In the genomic region with DNA sequence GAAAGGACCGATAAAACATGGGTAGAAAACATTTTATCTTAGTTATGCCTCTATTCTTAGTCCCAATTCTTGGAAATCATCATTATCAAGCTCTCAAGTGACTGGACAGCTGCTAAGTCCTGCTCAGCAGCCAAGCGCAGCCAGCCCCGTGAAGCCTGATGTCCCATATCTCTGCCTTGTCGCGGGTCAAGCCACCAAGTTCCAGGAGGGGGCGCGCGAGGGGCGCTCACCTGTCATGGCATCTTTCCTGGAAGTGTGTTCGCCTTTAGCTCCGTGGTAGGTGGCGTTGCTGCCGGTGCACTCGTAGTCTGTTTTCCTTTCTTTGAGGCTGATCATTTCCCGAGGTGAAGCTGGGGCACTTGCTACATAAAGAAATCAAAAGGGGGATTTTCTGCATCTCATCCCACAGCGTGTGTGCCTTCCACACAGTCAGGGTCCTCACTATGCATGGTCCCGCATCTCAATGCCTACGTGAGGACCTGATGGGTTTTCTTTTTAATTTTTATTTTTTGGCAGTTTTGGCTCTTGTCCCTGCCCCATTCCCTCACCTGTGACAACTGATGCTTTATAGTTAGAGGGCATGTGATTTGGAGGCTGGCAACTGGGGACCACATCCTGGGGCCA, we compare ENCODE assay signal across 8 cellular contexts.
DNase-seq lines count a peak whose midpoint lies in the region; ATAC-seq, FAIRE-seq and TF ChIP-seq lines count a peak whose summit lies in the region.

No MANE protein-coding gene starts in this region.

- H3K79me2 ChIP-seq in KMS-11 (ENCODE audit: insufficient read depth, low read depth), result no peaks in the 10 kb centered on the region
- no peaks in the 10 kb centered on the region for H3K79me2 ChIP-seq in K562 (ENCODE audit: control insufficient read depth, insufficient read depth, low read length)

- no TSS peak for BruUV-seq in K562 (replicated peaks; lab: Mats Ljungman, UMichigan)

- no peak for TF ChIP-seq EP300 in K562 (IDR thresholded peaks at IDR 0.05; ENCODE audit: low read length)

- TF ChIP-seq CTCF in GM10248 (IDR thresholded peaks at IDR 0.05; ENCODE audit: control extremely low read depth, extremely low read depth, low read depth, missing control alignments), result peak; percentile 90
- peak; percentile 96 for TF ChIP-seq CTCF in KMS-11 (conservative IDR thresholded peaks at IDR 0.05; ENCODE audit: low read depth, low read length)
- peak; percentile 86 to 95 (median 94) for TF ChIP-seq CTCF in K562 (IDR thresholded peaks at IDR 0.05 in 2 of 3, conservative IDR thresholded peaks at IDR 0.05 in 1 of 3; ENCODE audit: insufficient read depth in 2 of 3, low read depth in 1 of 3, low read length in 3 of 3)

- H3K27ac ChIP-seq in KMS-11, result no peak overlapping the region
- no peak overlapping the region for H3K27ac ChIP-seq in K562 (ENCODE audit: extremely low read depth, low read depth, low read length)

- H3K9ac ChIP-seq in KMS-11, result no peak overlapping the region
- H3K9ac ChIP-seq in K562 (ENCODE audit: insufficient read depth in 1 of 2, low read depth in 2 of 2, low read length in 2 of 2), result no peak overlapping the region

- ATAC-seq in GM21786 (IDR thresholded peaks at IDR 0.05; ENCODE audit: unreplicated experiment), result peak; percentile 93
- peak; percentile 99 for ATAC-seq in K562
- ATAC-seq in left colon, result peak; percentile 86

- WGBS in K562 (ENCODE audit: insufficient coverage, low coverage, missing lambda C conversion rate), result 8% methylated on average over 18 of the region's 18 CpGs

- FAIRE-seq in K562 (lab: Jason Lieb, UNC), result peak; percentile 87

- peaks cover 5% of the 10 kb centered on the region for H3K4me1 ChIP-seq in KMS-11 (ENCODE audit: low read depth, poor library complexity, severe bottlenecking)
- H3K4me1 ChIP-seq in K562 (replicated peaks in 1 of 2; ENCODE audit: control insufficient read depth in 2 of 2, insufficient read depth in 2 of 2, low read length in 2 of 2), result no peaks in the 10 kb centered on the region

- TF ChIP-seq POLR2A in K562 (conservative IDR thresholded peaks at IDR 0.05), result no peak

- peak; percentile 73 for DNase-seq in GM10248 (ENCODE audit: extremely low spot score)
- peak; percentile 49 for DNase-seq in T-helper 9 cell
- DNase-seq in K562 (ENCODE audit: extremely low read depth in 1 of 4, low spot score in 3 of 4), result peak; percentile 71 to 83 (median 82)
- DNase-seq in left colon, result peak; percentile 40 to 71
- peak; percentile 34 to 44 (median 34) for DNase-seq in stimulated activated CD4-positive, alpha-beta T cell treated with anti-CD3 and anti-CD28 coated beads, TNF-alpha, amount 100 ng/mL, for 4 hours (ENCODE audit: low read depth in 3 of 3)
- DNase-seq in NCI-H226, result no peak

- no peaks in the 10 kb centered on the region for H3K36me3 ChIP-seq in KMS-11 (ENCODE audit: insufficient read depth)
- no peaks in the 10 kb centered on the region for H3K36me3 ChIP-seq in K562 (ENCODE audit: control insufficient read depth, insufficient read depth, low read length)

- H3K4me3 ChIP-seq in KMS-11 (IDR thresholded peaks at IDR 0.05; ENCODE audit: insufficient read depth, low read depth, low read length) (no peak overlapping the region), K562 (no peak overlapping the region)

- intact Hi-C loops in K562 (cut with micrococcal nuclease), result loop anchor here (10.0 kb wide), 1 partner anchor 293 kb away; no protein-coding TSS in a partner anchor
- intact Hi-C loops in left colon (cut with DNase I, micrococcal nuclease), result no loop called here

- H3K4me2 ChIP-seq in KMS-11 (peak overlapping the region; percentile 26), K562 (ENCODE audit: insufficient read depth, low read length) (no peak overlapping the region)

- TF ChIP-seq RAD21 in K562 (CRISPR knock-in tag; conservative IDR thresholded peaks at IDR 0.05 in 1 of 2, IDR thresholded peaks at IDR 0.05 in 1 of 2), result peak; percentile 52 to 84

- no peaks in the 10 kb centered on the region for H3K9me1 ChIP-seq in K562 (ENCODE audit: control insufficient read depth, insufficient read depth, low read length)

- peak overlapping the region; percentile 67 for H2AFZ ChIP-seq in KMS-11 (ENCODE audit: low read depth)
- H2AFZ ChIP-seq in K562 (ENCODE audit: low read depth, low read length), result no peak overlapping the region

- H3K9me3 ChIP-seq in K562 (replicated peaks; ENCODE audit: control insufficient read depth, insufficient read depth, low read depth, low read length), result no peaks in the 10 kb centered on the region

- POLR2A ChIA-PET in GM10248 (lab: Yijun Ruan, JAX), result no interaction called here
- POLR2A ChIA-PET in K562 (lab: Yijun Ruan, JAX), result interaction anchor here (0.7 kb wide), 1 partner anchor 24 kb away, joined by 3 read pairs; no protein-coding TSS in a partner anchor

- CTCF ChIA-PET in GM10248 (lab: Yijun Ruan, JAX), result interaction anchor here (0.8 to 4.9 kb wide), 21 partner anchors 8 to 1029 kb away, joined by 3 to 60 read pairs (median 3); no protein-coding TSS in a partner anchor
- CTCF ChIA-PET in K562 (lab: Yijun Ruan, JAX; ENCODE audit: low intra/inter-chr PET ratio), result interaction anchor here (1.3 kb wide), 1 partner anchor 195 kb away, joined by 4 read pairs; no protein-coding TSS in a partner anchor

- H4K20me1 ChIP-seq in KMS-11 (ENCODE audit: insufficient read depth), result no peaks in the 10 kb centered on the region
- H4K20me1 ChIP-seq in K562 (replicated peaks; ENCODE audit: control insufficient read depth, insufficient read depth, low read length), result peaks cover 4% of the 10 kb centered on the region; the same call in 1 of the 2 replicates

- H3K27me3 ChIP-seq in KMS-11 (ENCODE audit: insufficient read depth, low read depth) (no peaks in the 10 kb centered on the region), K562 (ENCODE audit: control insufficient read depth in 2 of 2, insufficient read depth in 2 of 2, low read length in 2 of 2) (peaks cover 21 to 29% of the 10 kb centered on the region in 2 experiments)

- in situ Hi-C loops in K562 (cut with MboI), result no loop called here

TF ChIP-seq in K562, 482 proteins besides CTCF, POLR2A, EP300 and RAD21 (continues in another document):
- TF ChIP-seq CREM (IDR thresholded peaks at IDR 0.05; ENCODE audit: low read depth) (peak; percentile 55), MXI1 (IDR thresholded peaks at IDR 0.05; ENCODE audit: low read depth, low read length) (no peak), ARID2 (IDR thresholded peaks at IDR 0.05) (0 out of 2 replicates have a peak, but pooled peaks have one; percentile 8), KLF16 (IDR thresholded peaks at IDR 0.05) (peak; percentile 18; the same call in 1 of the 2 replicates), KLF1 (tag; IDR thresholded peaks at IDR 0.05) (no peak), FOXK2 (conservative IDR thresholded peaks at IDR 0.05 in 1 of 2, IDR thresholded peaks at IDR 0.05 in 1 of 2; ENCODE audit: low read depth in 2 of 2) (no peak), PTBP1 (IDR thresholded peaks at IDR 0.05; ENCODE audit: low read depth, low read length) (no peak), HSF4 (CRISPR knock-in tag; IDR thresholded peaks at IDR 0.05; ENCODE audit: borderline replicate concordance) (no peak), NFATC3 (IDR thresholded peaks at IDR 0.05) (no peak), GATA2 (CRISPR knock-in tag; IDR thresholded peaks at IDR 0.05) (peak; percentile 18; the same call in 1 of the 2 replicates), ZNF384 (IDR thresholded peaks at IDR 0.05; ENCODE audit: low read depth, low read length) (no peak), TGIF2 (CRISPR knock-in tag; IDR thresholded peaks at IDR 0.05) (no peak), IFI16 (CRISPR knock-in tag; IDR thresholded peaks at IDR 0.05) (no peak), ZNF780A (CRISPR knock-in tag; IDR thresholded peaks at IDR 0.05) (no peak), SMC3 (conservative IDR thresholded peaks at IDR 0.05; ENCODE audit: insufficient read depth, low read depth, low read length) (peak; percentile 70), TSC22D4 (tag; IDR thresholded peaks at IDR 0.05) (no peak), TEAD1 (CRISPR knock-in tag; IDR thresholded peaks at IDR 0.05) (0 out of 4 replicates have a peak, but pooled peaks of 1 of the 2 experiments have one; percentile 48)
- TF ChIP-seq, protein P1, sequence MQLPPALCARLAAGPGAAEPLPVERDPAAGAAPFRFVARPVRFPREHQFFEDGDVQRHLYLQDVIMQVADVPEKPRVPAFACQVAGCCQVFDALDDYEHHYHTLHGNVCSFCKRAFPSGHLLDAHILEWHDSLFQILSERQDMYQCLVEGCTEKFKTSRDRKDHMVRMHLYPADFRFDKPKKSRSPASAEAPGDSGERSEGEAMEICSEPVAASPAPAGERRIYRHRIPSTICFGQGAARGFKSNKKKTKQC (CRISPR knock-in tag; IDR thresholded peaks at IDR 0.05), result no peak
- TF ChIP-seq, protein P2, sequence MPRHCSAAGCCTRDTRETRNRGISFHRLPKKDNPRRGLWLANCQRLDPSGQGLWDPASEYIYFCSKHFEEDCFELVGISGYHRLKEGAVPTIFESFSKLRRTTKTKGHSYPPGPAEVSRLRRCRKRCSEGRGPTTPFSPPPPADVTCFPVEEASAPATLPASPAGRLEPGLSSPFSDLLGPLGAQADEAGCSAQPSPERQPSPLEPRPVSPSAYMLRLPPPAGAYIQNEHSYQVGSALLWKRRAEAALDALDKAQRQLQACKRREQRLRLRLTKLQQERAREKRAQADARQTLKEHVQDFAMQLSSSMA (CRISPR knock-in tag; IDR thresholded peaks at IDR 0.05), result no peak
- TF ChIP-seq, protein P3, sequence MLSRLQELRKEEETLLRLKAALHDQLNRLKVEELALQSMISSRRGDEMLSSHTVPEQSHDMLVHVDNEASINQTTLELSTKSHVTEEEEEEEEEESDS (CRISPR knock-in tag; IDR thresholded peaks at IDR 0.05), result no peak
- TF ChIP-seq, protein P4, sequence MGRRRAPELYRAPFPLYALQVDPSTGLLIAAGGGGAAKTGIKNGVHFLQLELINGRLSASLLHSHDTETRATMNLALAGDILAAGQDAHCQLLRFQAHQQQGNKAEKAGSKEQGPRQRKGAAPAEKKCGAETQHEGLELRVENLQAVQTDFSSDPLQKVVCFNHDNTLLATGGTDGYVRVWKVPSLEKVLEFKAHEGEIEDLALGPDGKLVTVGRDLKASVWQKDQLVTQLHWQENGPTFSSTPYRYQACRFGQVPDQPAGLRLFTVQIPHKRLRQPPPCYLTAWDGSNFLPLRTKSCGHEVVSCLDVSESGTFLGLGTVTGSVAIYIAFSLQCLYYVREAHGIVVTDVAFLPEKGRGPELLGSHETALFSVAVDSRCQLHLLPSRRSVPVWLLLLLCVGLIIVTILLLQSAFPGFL (CRISPR knock-in tag; IDR thresholded peaks at IDR 0.05), result no peak
- TF ChIP-seq, protein P5, sequence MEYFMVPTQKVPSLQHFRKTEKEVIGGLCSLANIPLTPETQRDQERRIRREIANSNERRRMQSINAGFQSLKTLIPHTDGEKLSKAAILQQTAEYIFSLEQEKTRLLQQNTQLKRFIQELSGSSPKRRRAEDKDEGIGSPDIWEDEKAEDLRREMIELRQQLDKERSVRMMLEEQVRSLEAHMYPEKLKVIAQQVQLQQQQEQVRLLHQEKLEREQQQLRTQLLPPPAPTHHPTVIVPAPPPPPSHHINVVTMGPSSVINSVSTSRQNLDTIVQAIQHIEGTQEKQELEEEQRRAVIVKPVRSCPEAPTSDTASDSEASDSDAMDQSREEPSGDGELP (CRISPR knock-in tag; IDR thresholded peaks at IDR 0.05; ENCODE audit: borderline replicate concordance), result peak; percentile 53
